In genomic region chr4:11685481-11685880, GRCh38 we compare ENCODE assay signal across 32 cellular contexts.
"Had no signal": no experiment of that assay in that cellular context is flagged by ENCODE, and none has a peak within 500 bp of the region (broad histone marks: within the 10 kb centered on the region; RNA-seq: fewer than 3 reads in every experiment).

No MANE protein-coding gene starts in this region.

- H3K4me1 ChIP-seq: pancreas, psoas muscle, right lobe of liver, sigmoid colon, spleen, stomach, thyroid gland, upper lobe of left lung, vagina had no signal

- H3K27ac Mint-ChIP-seq: naive thymus-derived CD8-positive, alpha-beta T cell; natural killer cell treated with Interleukin-12 subunit alpha and Interleukin-12 subunit beta and Interleukin-15 and Interleukin-18, amount 100 ng/mL, for 72 hours; nephron progenitor cell; progenitor cell of endocrine pancreas; stimulated activated memory B cell treated with anti-CD40 and anti-IgM and Interleukin-4, amounts not matched to agents 10 μg/mL and 1 μg/mL and 100 μg/mL, for 72 hours had no signal

- H3K9me3 ChIP-seq: neutrophil, pancreas, psoas muscle, right lobe of liver, sigmoid colon, spleen, stomach, thoracic aorta, thyroid gland, tibial nerve, upper lobe of left lung, vagina had no signal

- H3K4me3 ChIP-seq: pancreas, psoas muscle, right lobe of liver, sigmoid colon, skin epidermis, smooth muscle cell, spleen, stomach, thoracic aorta, thyroid gland, tibial nerve, upper lobe of left lung, vagina had no signal

- FAIRE-seq: pancreas, urothelium cell line had no signal

- H3K27me3 ChIP-seq: neutrophil, pancreas, right lobe of liver, sigmoid colon, spleen, stomach, thyroid gland, tibial nerve, upper lobe of left lung, vagina had no signal

- H3K4me1 Mint-ChIP-seq: naive B cell; naive thymus-derived CD8-positive, alpha-beta T cell; nephron progenitor cell; stimulated activated memory B cell treated with anti-CD40 and anti-IgM and Interleukin-4, amounts not matched to agents 10 μg/mL and 1 μg/mL and 100 μg/mL, for 72 hours had no signal

- H3K27ac ChIP-seq: neutrophil, pancreas, psoas muscle, right lobe of liver, sigmoid colon, skin epidermis, spleen, stomach, thoracic aorta, thyroid gland, tibial nerve, upper lobe of left lung, vagina had no signal

- ATAC-seq: naive thymus-derived CD8-positive, alpha-beta T cell; natural killer cell treated with Interleukin-12 subunit alpha and Interleukin-12 subunit beta and Interleukin-15 and Interleukin-18, amount 100 ng/mL, for 72 hours; pancreas; psoas muscle; right cardiac atrium; right lobe of liver; stimulated activated memory B cell treated with anti-CD40 and anti-IgM and Interleukin-4, amounts not matched to agents 10 μg/mL and 1 μg/mL and 100 μg/mL, for 72 hours; stimulated activated naive CD8-positive, alpha-beta T cell treated with anti-CD3 and anti-CD28 coated beads, Interleukin-15, Interleukin-2, amounts not matched to agents 100 U/mL and 50 U/mL, for 24 hours had no signal

- H3K27me3 Mint-ChIP-seq: progenitor cell of endocrine pancreas had no signal

- H3K9me3 Mint-ChIP-seq: naive thymus-derived CD8-positive, alpha-beta T cell; stimulated activated memory B cell treated with anti-CD40 and anti-IgM and Interleukin-4, amounts not matched to agents 10 μg/mL and 1 μg/mL and 100 μg/mL, for 72 hours had no signal

- H3K4me2 ChIP-seq: smooth muscle cell had no signal

- H3K4me3 Mint-ChIP-seq: naive B cell; naive thymus-derived CD8-positive, alpha-beta T cell; natural killer cell treated with Interleukin-12 subunit alpha and Interleukin-12 subunit beta and Interleukin-15 and Interleukin-18, amount 100 ng/mL, for 72 hours; nephron progenitor cell; neural crest cell; stimulated activated memory B cell treated with anti-CD40 and anti-IgM and Interleukin-4, amounts not matched to agents 10 μg/mL and 1 μg/mL and 100 μg/mL, for 72 hours had no signal

- H3K36me3 ChIP-seq: neutrophil, pancreas, right lobe of liver, sigmoid colon, spleen, stomach, thoracic aorta, thyroid gland, tibial nerve, upper lobe of left lung, vagina had no signal

- DNase-seq: naive B cell; naive thymus-derived CD8-positive, alpha-beta T cell; nephron progenitor cell; nucleus accumbens; pancreas; psoas muscle; right cardiac atrium; right lobe of liver; sigmoid colon; spleen; stimulated activated CD4-positive, alpha-beta T cell treated with anti-CD3 and anti-CD28 coated beads, Interleukin-12 subunit alpha, Interleukin-12 subunit beta, amount 100 ng/mL, for 4 hours; stimulated activated CD4-positive, alpha-beta T cell treated with anti-CD3 and anti-CD28 coated beads, Interleukin-1b, Interleukin-23, amount 100 ng/mL, for 48 hours; stimulated activated CD4-positive, alpha-beta T cell treated with anti-CD3 and anti-CD28 coated beads, Interleukin-4, amount 100 ng/mL, for 1 hour; stimulated activated CD4-positive, alpha-beta T cell treated with anti-CD3 and anti-CD28 coated beads, Interleukin-4, amount 100 ng/mL, for 4 hours; stimulated activated CD8-positive, alpha-beta memory T cell treated with anti-CD3 and anti-CD28 coated beads, Interleukin-4, amount 100 ng/mL, for 48 hours; stimulated activated naive CD4-positive, alpha-beta T cell; stimulated activated naive CD8-positive, alpha-beta T cell treated with anti-CD3 and anti-CD28 coated beads, Interleukin-15, Interleukin-2, amounts not matched to agents 100 U/mL and 50 U/mL, for 24 hours; stomach; thyroid gland; trophoblast cell; upper lobe of left lung had no signal
